1 cellular context compared by ENCODE assay signal in the genomic region with DNA sequence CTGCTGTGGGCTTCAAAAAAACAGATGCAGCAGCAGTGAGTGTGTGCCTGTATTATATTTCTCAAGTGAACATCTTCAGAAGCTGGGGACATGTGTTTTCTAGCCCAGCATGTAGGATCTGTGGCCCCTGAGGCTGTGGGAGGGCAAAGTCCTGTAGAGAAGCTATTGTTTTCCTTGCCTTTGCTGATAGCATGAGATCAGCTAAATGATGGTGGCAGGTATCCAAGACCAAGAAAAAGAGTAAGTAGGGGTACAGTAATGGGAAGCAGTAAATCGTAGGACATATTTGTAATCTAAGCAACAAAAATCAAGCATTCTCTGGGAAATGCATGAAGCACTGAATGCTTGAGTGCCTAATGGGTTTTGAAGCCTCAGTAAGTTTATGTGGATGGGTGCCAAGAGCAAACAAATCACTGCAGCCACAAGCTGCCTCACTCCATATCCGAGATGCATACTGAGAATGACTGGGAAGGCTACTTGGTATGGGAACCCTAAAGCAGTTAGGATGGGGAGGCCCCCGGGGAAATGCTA.
TF ChIP-seq lines count a peak whose summit lies in the region.

No MANE protein-coding gene starts in this region.

TF ChIP-seq in liver, 16 proteins besides CTCF, POLR2A, EP300 and RAD21 (continued from another document):
- TF ChIP-seq GABPA (IDR thresholded peaks at IDR 0.05 in 1 of 2, conservative IDR thresholded peaks at IDR 0.05 in 1 of 2) (no peak), HNF4G (IDR thresholded peaks at IDR 0.05) (peak; percentile 11), JUND (IDR thresholded peaks at IDR 0.05) (no peak), HNF4A (conservative IDR thresholded peaks at IDR 0.05) (peak; percentile 25 to 58), FOXA1 (IDR thresholded peaks at IDR 0.05) (no peak), EGR1 (IDR thresholded peaks at IDR 0.05; ENCODE audit: low read depth in 2 of 2) (no peak), TAF1 (conservative IDR thresholded peaks at IDR 0.05) (no peak), RXRA (IDR thresholded peaks at IDR 0.05) (no peak), NR2F2 (IDR thresholded peaks at IDR 0.05) (no peak), FOXA2 (IDR thresholded peaks at IDR 0.05) (no peak), SP1 (IDR thresholded peaks at IDR 0.05) (no peak)
- TF ChIP-seq, protein P1, sequence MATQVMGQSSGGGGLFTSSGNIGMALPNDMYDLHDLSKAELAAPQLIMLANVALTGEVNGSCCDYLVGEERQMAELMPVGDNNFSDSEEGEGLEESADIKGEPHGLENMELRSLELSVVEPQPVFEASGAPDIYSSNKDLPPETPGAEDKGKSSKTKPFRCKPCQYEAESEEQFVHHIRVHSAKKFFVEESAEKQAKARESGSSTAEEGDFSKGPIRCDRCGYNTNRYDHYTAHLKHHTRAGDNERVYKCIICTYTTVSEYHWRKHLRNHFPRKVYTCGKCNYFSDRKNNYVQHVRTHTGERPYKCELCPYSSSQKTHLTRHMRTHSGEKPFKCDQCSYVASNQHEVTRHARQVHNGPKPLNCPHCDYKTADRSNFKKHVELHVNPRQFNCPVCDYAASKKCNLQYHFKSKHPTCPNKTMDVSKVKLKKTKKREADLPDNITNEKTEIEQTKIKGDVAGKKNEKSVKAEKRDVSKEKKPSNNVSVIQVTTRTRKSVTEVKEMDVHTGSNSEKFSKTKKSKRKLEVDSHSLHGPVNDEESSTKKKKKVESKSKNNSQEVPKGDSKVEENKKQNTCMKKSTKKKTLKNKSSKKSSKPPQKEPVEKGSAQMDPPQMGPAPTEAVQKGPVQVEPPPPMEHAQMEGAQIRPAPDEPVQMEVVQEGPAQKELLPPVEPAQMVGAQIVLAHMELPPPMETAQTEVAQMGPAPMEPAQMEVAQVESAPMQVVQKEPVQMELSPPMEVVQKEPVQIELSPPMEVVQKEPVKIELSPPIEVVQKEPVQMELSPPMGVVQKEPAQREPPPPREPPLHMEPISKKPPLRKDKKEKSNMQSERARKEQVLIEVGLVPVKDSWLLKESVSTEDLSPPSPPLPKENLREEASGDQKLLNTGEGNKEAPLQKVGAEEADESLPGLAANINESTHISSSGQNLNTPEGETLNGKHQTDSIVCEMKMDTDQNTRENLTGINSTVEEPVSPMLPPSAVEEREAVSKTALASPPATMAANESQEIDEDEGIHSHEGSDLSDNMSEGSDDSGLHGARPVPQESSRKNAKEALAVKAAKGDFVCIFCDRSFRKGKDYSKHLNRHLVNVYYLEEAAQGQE (IDR thresholded peaks at IDR 0.05) = no peak
- TF ChIP-seq, protein P2, sequence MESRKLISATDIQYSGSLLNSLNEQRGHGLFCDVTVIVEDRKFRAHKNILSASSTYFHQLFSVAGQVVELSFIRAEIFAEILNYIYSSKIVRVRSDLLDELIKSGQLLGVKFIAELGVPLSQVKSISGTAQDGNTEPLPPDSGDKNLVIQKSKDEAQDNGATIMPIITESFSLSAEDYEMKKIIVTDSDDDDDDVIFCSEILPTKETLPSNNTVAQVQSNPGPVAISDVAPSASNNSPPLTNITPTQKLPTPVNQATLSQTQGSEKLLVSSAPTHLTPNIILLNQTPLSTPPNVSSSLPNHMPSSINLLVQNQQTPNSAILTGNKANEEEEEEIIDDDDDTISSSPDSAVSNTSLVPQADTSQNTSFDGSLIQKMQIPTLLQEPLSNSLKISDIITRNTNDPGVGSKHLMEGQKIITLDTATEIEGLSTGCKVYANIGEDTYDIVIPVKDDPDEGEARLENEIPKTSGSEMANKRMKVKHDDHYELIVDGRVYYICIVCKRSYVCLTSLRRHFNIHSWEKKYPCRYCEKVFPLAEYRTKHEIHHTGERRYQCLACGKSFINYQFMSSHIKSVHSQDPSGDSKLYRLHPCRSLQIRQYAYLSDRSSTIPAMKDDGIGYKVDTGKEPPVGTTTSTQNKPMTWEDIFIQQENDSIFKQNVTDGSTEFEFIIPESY (IDR thresholded peaks at IDR 0.05) = no peak
- TF ChIP-seq, protein P3, sequence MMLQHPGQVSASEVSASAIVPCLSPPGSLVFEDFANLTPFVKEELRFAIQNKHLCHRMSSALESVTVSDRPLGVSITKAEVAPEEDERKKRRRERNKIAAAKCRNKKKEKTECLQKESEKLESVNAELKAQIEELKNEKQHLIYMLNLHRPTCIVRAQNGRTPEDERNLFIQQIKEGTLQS (IDR thresholded peaks at IDR 0.05) = no peak
